8 cellular contexts compared by ENCODE assay signal in the genomic region with DNA sequence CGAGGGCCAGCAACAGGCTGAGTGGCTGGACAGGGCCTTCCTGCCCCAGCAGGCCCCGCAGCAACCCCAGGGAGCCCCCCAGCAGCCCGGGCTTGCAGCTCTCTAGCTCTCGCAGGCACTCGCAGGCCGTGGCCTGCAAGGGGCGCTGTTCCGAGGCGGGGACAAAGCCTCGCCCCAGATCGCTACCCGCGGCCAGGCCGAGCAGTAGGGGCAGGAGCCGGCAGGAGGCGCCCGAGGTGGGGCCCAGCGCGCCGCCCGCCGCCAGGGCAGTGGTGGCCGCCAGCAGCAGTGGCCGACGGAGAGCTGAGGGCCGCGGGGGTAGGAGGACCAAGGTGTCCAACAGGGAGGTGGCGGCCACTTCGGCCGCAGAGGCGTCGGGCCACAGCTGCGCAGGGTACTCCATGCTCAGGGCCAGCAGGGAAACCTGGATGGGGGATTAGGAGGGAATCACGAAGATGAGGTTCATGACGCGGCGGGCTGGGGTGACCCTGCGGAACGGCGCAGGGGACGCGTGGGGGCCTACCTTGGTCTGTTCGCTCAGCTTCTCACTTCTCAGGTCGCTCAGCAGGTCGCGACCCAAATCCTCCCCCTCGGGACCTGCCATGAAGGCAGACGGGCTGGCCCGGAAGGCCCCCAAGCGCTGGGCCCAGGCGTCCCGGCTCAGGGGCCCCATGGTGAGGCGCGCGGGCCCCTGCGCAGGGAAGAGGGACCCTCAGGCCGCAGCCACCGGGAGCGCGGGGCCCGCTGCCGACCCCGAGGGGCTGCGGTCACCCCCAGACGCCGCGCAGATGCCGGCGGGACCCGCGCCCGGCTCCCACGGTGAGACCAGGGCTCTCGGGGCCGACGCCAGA. TPM values are rescaled to one million over a fixed set of nuclear protein-coding genes. Genes with fewer than 3 reads are reported as not detected.
A peak's percentile ranks its signal among the peaks of the same experiment; 100 is the strongest.
DNase-seq lines count a peak whose midpoint lies in the region; ATAC-seq, FAIRE-seq and TF ChIP-seq lines count a peak whose summit lies in the region.

No MANE protein-coding gene starts in this region.

- peak overlapping the region; percentile 79 for H3K27ac ChIP-seq in psoas muscle

- no peaks in the 10 kb centered on the region for H3F3A ChIP-seq in Loucy (ENCODE audit: low read depth)

- 5 to 8% (median 6%) methylated on average over 54 to 76 of the region's 76 CpGs for WGBS in psoas muscle, 3 donors

- H3K9me3 ChIP-seq in Loucy (ENCODE audit: insufficient read depth, low read depth, low read length) (no peaks in the 10 kb centered on the region), psoas muscle (no peaks in the 10 kb centered on the region)

- no peaks in the 10 kb centered on the region for H3K9me2 ChIP-seq in Loucy (replicated peaks; ENCODE audit: low read depth, low read length)

- peak overlapping the region; percentile 93 for H3K9ac ChIP-seq in Loucy (ENCODE audit: low read depth, low read length, poor library complexity, severe bottlenecking)

- DNase-seq in EH (ENCODE audit: low read depth) (peak; percentile 78), amniotic stem cell (lab: John Stamatoyannopoulos, UW) (peak; percentile 46), left ventricle myocardium superior (peak; percentile 90), psoas muscle (peak; percentile 84 to 89), urothelium cell line (ENCODE audit: low spot score) (peak; percentile 93)

- no peaks in the 10 kb centered on the region for H3K27me3 ChIP-seq in Loucy (ENCODE audit: insufficient read depth, low read length, poor library complexity, severe bottlenecking)
- peaks cover under 1 to 7% (median 2%) of the 10 kb centered on the region in 3 donors for H3K27me3 ChIP-seq in psoas muscle (ENCODE audit: insufficient read depth in 3 of 3, low read length in 2 of 3)

- H3K36me3 ChIP-seq in Loucy (ENCODE audit: insufficient read depth, low read length): peaks cover 10% of the 10 kb centered on the region; the same call in 1 of the 2 replicates
- peaks cover 0 to 33% of the 10 kb centered on the region in 2 donors for H3K36me3 ChIP-seq in psoas muscle (ENCODE audit: insufficient read depth in 1 of 2, low read depth in 1 of 2)

- peak overlapping the region; percentile 86 for H3K4me3 Mint-ChIP-seq in T-helper 1 cell treated with Interleukin-12 subunit alpha and Interleukin-12 subunit beta and Interleukin-4 antibody, amounts not matched to agents 30 μg/mL and 1 μg/mL, for 36 hours

- peaks cover 9% of the 10 kb centered on the region for H3K4me1 Mint-ChIP-seq in T-helper 1 cell treated with Interleukin-12 subunit alpha and Interleukin-12 subunit beta and Interleukin-4 antibody, amounts not matched to agents 30 μg/mL and 1 μg/mL, for 36 hours (ENCODE audit: low read depth)

- H4K20me1 ChIP-seq in Loucy (ENCODE audit: insufficient read depth, low read length, poor library complexity, severe bottlenecking): peaks cover 29% of the 10 kb centered on the region

- peak; percentile 89 for FAIRE-seq in urothelium cell line (lab: Jason Lieb, UNC)

- H3K4me2 ChIP-seq in Loucy (ENCODE audit: low read depth, low read length, poor library complexity, severe bottlenecking): peak overlapping the region; percentile 97

- H2AFZ ChIP-seq in Loucy (ENCODE audit: low read length): peak overlapping the region; percentile 91

- ATAC-seq in GM21786 (IDR thresholded peaks at IDR 0.05; ENCODE audit: unreplicated experiment) (peak; percentile 45), left ventricle myocardium superior (peak; percentile 90), psoas muscle (peak; percentile 79 to 87 (median 85))

- peaks cover 13% of the 10 kb centered on the region for H3K4me1 ChIP-seq in Loucy (ENCODE audit: insufficient read depth, low read length, poor library complexity, severe bottlenecking)
- H3K4me1 ChIP-seq in psoas muscle: peaks cover 20% of the 10 kb centered on the region

- peak overlapping the region; percentile 77 for H3K27ac Mint-ChIP-seq in T-helper 1 cell treated with Interleukin-12 subunit alpha and Interleukin-12 subunit beta and Interleukin-4 antibody, amounts not matched to agents 30 μg/mL and 1 μg/mL, for 36 hours

- TF ChIP-seq CTCF in Loucy (conservative IDR thresholded peaks at IDR 0.05; ENCODE audit: low read length): peak; percentile 95
- peak; percentile 85 for TF ChIP-seq CTCF in psoas muscle (IDR thresholded peaks at IDR 0.05)

- peaks cover 37% of the 10 kb centered on the region for H3K79me2 ChIP-seq in Loucy (ENCODE audit: insufficient read depth, low read length)

- H3K4me3 ChIP-seq in Loucy (ENCODE audit: low read length, poor library complexity, severe bottlenecking) (peak overlapping the region; percentile 96), psoas muscle (peak overlapping the region; percentile 96)

- no peaks in the 10 kb centered on the region for H3K9me3 Mint-ChIP-seq in T-helper 1 cell treated with Interleukin-12 subunit alpha and Interleukin-12 subunit beta and Interleukin-4 antibody, amounts not matched to agents 30 μg/mL and 1 μg/mL, for 36 hours

- peaks cover 21% of the 10 kb centered on the region for H3K27me3 Mint-ChIP-seq in T-helper 1 cell treated with Interleukin-12 subunit alpha and Interleukin-12 subunit beta and Interleukin-4 antibody, amounts not matched to agents 30 μg/mL and 1 μg/mL, for 36 hours (ENCODE audit: low read depth)

- peaks cover 2% of the 10 kb centered on the region for H3K36me3 Mint-ChIP-seq in T-helper 1 cell treated with Interleukin-12 subunit alpha and Interleukin-12 subunit beta and Interleukin-4 antibody, amounts not matched to agents 30 μg/mL and 1 μg/mL, for 36 hours (ENCODE audit: low read depth)

- intact Hi-C loops in left ventricle myocardium superior (cut with micrococcal nuclease) (no loop called here), psoas muscle (cut with DNase I) (loop anchor here (2.0 to 5.0 kb wide), 4 partner anchors 37 to 207 kb away; partner anchors contain the start of gene KAT5 (in 1 of the 2))

RNA-seq across cellular contexts. Expression of gene AP5B1, which starts 0.6 kb away (rescaled TPM):
- total RNA-seq in left ventricle myocardium superior (6.7 TPM), psoas muscle (10 to 100 TPM in 2 of 4 donors, 1 to 10 TPM in 2; 8.8 to 16.3 (median 12.7) TPM)
- 10 to 100 TPM in 1 of 3 donors, 1 to 10 TPM in 2; 6.1 to 20.5 (median 6.4) TPM for polyA plus RNA-seq in psoas muscle

RNA-seq across cellular contexts. Expression of gene OVOL1, which starts 6.7 kb away (rescaled TPM):
- total RNA-seq in left ventricle myocardium superior (not detected), psoas muscle (not detected)
- polyA plus RNA-seq in psoas muscle: under 1 TPM in 1 of 3 donors, not detected in 2; 0.01 TPM

RNA-seq across cellular contexts. Expression of gene SNX32, which starts 53.6 kb away (rescaled TPM):
- total RNA-seq in left ventricle myocardium superior (not detected), psoas muscle (not detected)
- under 1 TPM in 2 of 3 donors, not detected in 1; 0.05 to 0.20 TPM for polyA plus RNA-seq in psoas muscle

RNA-seq across cellular contexts. Expression of gene RNASEH2C, which starts 59.5 kb away (rescaled TPM):
- total RNA-seq in left ventricle myocardium superior (42.4 TPM), psoas muscle (10 to 100 TPM; 17.5 to 38.4 (median 28.1) TPM)
- polyA plus RNA-seq in psoas muscle: 10 to 100 TPM; 39.3 to 62.3 (median 47.1) TPM

Comparison
In these comparisons a context has a peak if more than half of its experiments do, and no peak if none do; other contexts are left out.
1. Peak in every context shown above with its lines: DNase-seq, ATAC-seq, H3K4me3 ChIP-seq and H3K27ac ChIP-seq.